In genomic region chr16:50313596-50314483, GRCh38 we compare ENCODE assay signal across 8 cellular contexts. TPM values are rescaled to one million over a fixed set of nuclear protein-coding genes. Genes with fewer than 3 reads are reported as not detected.
A peak's percentile ranks its signal among the peaks of the same experiment; 100 is the strongest.
DNase-seq lines count a peak whose midpoint lies in the region; ATAC-seq and TF ChIP-seq lines count a peak whose summit lies in the region.
"Had no signal": no experiment of that assay in that cellular context is flagged by ENCODE, and none has a peak within 500 bp of the region (broad histone marks: within the 10 kb centered on the region; RNA-seq: fewer than 3 reads in every experiment).

No MANE protein-coding gene starts in this region.

- H3K27ac ChIP-seq in stomach smooth muscle (ENCODE audit: low read length), result peak overlapping the region; percentile 84
- H3K27ac ChIP-seq: KMS-11 had no signal

- H3K27me3 Mint-ChIP-seq in T-helper 2 cell treated with Interferon-gamma antibody and Interleukin-4, amounts not matched to agents 5 μg/mL and 100 μg/mL, for 36 hours (ENCODE audit: low read depth), result no peaks in the 10 kb centered on the region
- H3K27me3 Mint-ChIP-seq in brain, result no peaks in the 10 kb centered on the region
- H3K27me3 Mint-ChIP-seq in memory B cell, result no peaks in the 10 kb centered on the region

- H3K27me3 ChIP-seq in stomach smooth muscle (ENCODE audit: control insufficient read depth in 1 of 2, insufficient read depth in 2 of 2, low read length in 2 of 2), result no peaks in the 10 kb centered on the region

- peaks cover 34% of the 10 kb centered on the region for H3K4me1 ChIP-seq in stomach smooth muscle (ENCODE audit: control insufficient read depth, insufficient read depth, low read length)

- no peak overlapping the region for H3K4me3 ChIP-seq in stomach smooth muscle (ENCODE audit: low read length in 2 of 2)

- H3K4me3 Mint-ChIP-seq in T-helper 2 cell treated with Interferon-gamma antibody and Interleukin-4, amounts not matched to agents 5 μg/mL and 100 μg/mL, for 36 hours, result peak overlapping the region; percentile 72
- H3K4me3 Mint-ChIP-seq in brain, result no peak overlapping the region
- no peak overlapping the region for H3K4me3 Mint-ChIP-seq in memory B cell

- peaks cover 26 to 44% of the 10 kb centered on the region in 2 donors for H3K36me3 ChIP-seq in stomach smooth muscle (ENCODE audit: control insufficient read depth in 2 of 2, insufficient read depth in 2 of 2, low read length in 2 of 2)

- TF ChIP-seq CTCF in brain (conservative IDR thresholded peaks at IDR 0.05), result no peak

- H3K9me3 Mint-ChIP-seq in T-helper 2 cell treated with Interferon-gamma antibody and Interleukin-4, amounts not matched to agents 5 μg/mL and 100 μg/mL, for 36 hours, result no peaks in the 10 kb centered on the region
- H3K9me3 Mint-ChIP-seq in brain, result no peaks in the 10 kb centered on the region
- H3K9me3 Mint-ChIP-seq in memory B cell, result no peaks in the 10 kb centered on the region

- peak overlapping the region; percentile 84 for H3K27ac Mint-ChIP-seq in T-helper 2 cell treated with Interferon-gamma antibody and Interleukin-4, amounts not matched to agents 5 μg/mL and 100 μg/mL, for 36 hours
- H3K27ac Mint-ChIP-seq in brain (peak overlapping the region in 3 of 5 experiments; percentile 4 to 75 (median 41)), memory B cell (peak overlapping the region; percentile 82)

- peak; percentile 47 for DNase-seq in T-helper 2 cell treated with Interferon-gamma antibody and Interleukin-4, amounts not matched to agents 5 μg/mL and 100 μg/mL, for 36 hours (ENCODE audit: low spot score)
- DNase-seq in memory B cell (ENCODE audit: low spot score in 2 of 2) (no peak), NCI-H2171 (lab: John Stamatoyannopoulos, UW) (no peak), NAMALWA (ENCODE audit: low spot score) (no peak)

- no peaks in the 10 kb centered on the region for H3K9me3 ChIP-seq in stomach smooth muscle (ENCODE audit: control insufficient read depth in 2 of 2, low read length in 2 of 2)

- H3K9ac ChIP-seq in stomach smooth muscle (ENCODE audit: low read length in 2 of 2), result no peak overlapping the region
- H3K9ac ChIP-seq: KMS-11 had no signal

- ATAC-seq in memory B cell (ENCODE audit: low read depth), result no peak
- no peak for ATAC-seq in GM21526 (IDR thresholded peaks at IDR 0.05; ENCODE audit: low FRiP score, unreplicated experiment)

- H3K36me3 Mint-ChIP-seq in T-helper 2 cell treated with Interferon-gamma antibody and Interleukin-4, amounts not matched to agents 5 μg/mL and 100 μg/mL, for 36 hours (ENCODE audit: low read depth), result peaks cover 71% of the 10 kb centered on the region
- peaks cover 11% of the 10 kb centered on the region for H3K36me3 Mint-ChIP-seq in brain
- H3K36me3 Mint-ChIP-seq in memory B cell, result peaks cover 17% of the 10 kb centered on the region

- peaks cover 12% of the 10 kb centered on the region for H3K4me1 Mint-ChIP-seq in T-helper 2 cell treated with Interferon-gamma antibody and Interleukin-4, amounts not matched to agents 5 μg/mL and 100 μg/mL, for 36 hours (ENCODE audit: low read depth)
- H3K4me1 Mint-ChIP-seq in brain, result peaks cover 13% of the 10 kb centered on the region
- H3K4me1 Mint-ChIP-seq in memory B cell, result peaks cover 3% of the 10 kb centered on the region

RNA-seq across cellular contexts. Expression of gene ADCY7, which starts 47.5 kb away (rescaled TPM):
- polyA plus RNA-seq in brain (ENCODE audit: insufficient read depth, low read depth, low replicate concordance), result 0.66 TPM

RNA-seq across cellular contexts. Expression of gene BRD7, which starts 54.9 kb away (rescaled TPM):
- 65.3 TPM for polyA plus RNA-seq in brain (ENCODE audit: insufficient read depth, low read depth, low replicate concordance)
